In the genomic region with DNA sequence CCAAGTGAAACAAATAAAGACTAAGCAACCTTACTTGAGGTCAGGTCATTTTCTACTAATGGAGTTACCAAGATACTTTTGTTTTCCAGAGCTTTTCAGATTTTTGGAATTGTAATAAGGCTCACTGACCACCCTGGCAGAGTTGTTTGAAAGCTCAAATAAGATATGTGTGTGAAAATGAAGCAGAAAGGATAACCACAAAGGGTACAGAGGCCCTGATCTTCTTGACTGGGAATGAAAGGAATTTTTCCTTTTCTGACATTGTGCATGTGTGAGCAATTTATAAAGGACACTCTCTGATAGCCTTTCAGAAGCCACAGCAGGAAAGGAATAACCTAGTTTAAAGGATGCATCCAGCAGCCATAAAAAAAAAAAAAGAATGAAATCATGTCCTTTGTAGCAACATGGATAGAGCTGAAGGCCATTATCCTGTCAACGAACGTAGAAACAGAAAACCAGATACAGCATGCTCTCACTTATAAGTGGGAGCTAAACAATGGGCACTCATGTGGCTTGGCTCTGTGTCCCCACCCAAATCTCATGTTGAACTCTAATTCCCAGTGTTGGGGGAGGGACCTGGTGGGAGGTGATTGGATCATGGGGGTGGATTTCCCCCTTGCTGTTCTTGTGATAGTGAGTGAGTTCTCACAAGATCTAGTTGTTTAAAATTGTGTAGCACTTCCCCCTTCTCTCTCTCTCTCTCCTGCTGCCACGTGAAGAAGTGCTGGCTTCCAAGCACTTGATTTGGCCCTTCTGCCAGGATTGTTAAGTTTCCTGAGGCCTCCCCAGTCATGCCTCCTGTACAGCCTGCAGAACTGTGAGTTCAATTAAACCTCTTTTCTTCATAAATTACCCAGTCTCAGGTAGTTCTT, we compare ENCODE assay signal across 26 cellular contexts. TPM values are rescaled to one million over a fixed set of nuclear protein-coding genes. Genes with fewer than 3 reads are reported as not detected.
DNase-seq lines count a peak whose midpoint lies in the region; ATAC-seq, FAIRE-seq and TF ChIP-seq lines count a peak whose summit lies in the region.
"Had no signal": no experiment of that assay in that cellular context is flagged by ENCODE, and none has a peak within 500 bp of the region (broad histone marks: within the 10 kb centered on the region; RNA-seq: fewer than 3 reads in every experiment).

No MANE protein-coding gene starts in this region.

- no peak for TF ChIP-seq RAD21 in SK-N-SH (IDR thresholded peaks at IDR 0.05; ENCODE audit: low read length)

- TF ChIP-seq CTCF in SK-N-SH (IDR thresholded peaks at IDR 0.05): no peak
- no peak for TF ChIP-seq CTCF in mesothelial cell of epicardium (IDR thresholded peaks at IDR 0.05; ENCODE audit: unreplicated experiment)
- no peak for TF ChIP-seq CTCF in spleen (IDR thresholded peaks at IDR 0.05 in 8 of 11, conservative IDR thresholded peaks at IDR 0.05 in 3 of 11)

- no peak overlapping the region for H3K4me3 ChIP-seq in SK-N-SH (ENCODE audit: low read depth in 2 of 2, low read length in 1 of 2)
- H3K4me3 ChIP-seq in SJCRH30: no peak overlapping the region
- no peak overlapping the region for H3K4me3 ChIP-seq in spleen
- H3K4me3 ChIP-seq: MG63, psoas muscle, suprapubic skin had no signal

- WGBS in SK-N-SH (ENCODE audit: low lambda C conversion rate): 57% methylated on average over 3 of the region's 3 CpGs
- WGBS in spleen, 5 donors: 40 to 65% (median 46%) methylated on average over 3 of the region's 3 CpGs

- H3K4me3 Mint-ChIP-seq in mesothelial cell of epicardium: no peak overlapping the region
- H3K4me3 Mint-ChIP-seq in stimulated activated memory B cell treated with anti-CD40 and anti-IgM and Interleukin-4, amounts not matched to agents 10 μg/mL and 1 μg/mL and 100 μg/mL, for 72 hours: no peak overlapping the region
- H3K4me3 Mint-ChIP-seq: natural killer cell had no signal

- H3K9me3 Mint-ChIP-seq in mesothelial cell of epicardium: no peaks in the 10 kb centered on the region
- no peaks in the 10 kb centered on the region for H3K9me3 Mint-ChIP-seq in stimulated activated memory B cell treated with anti-CD40 and anti-IgM and Interleukin-4, amounts not matched to agents 10 μg/mL and 1 μg/mL and 100 μg/mL, for 72 hours
- H3K9me3 Mint-ChIP-seq: natural killer cell had no signal

- 0 out of 2 replicates have a peak, but pooled peaks cover 10% of the 10 kb centered on the region for H4K20me1 ChIP-seq in SK-N-SH (ENCODE audit: insufficient read depth)

- no peak for FAIRE-seq in H54 (lab: Jason Lieb, UNC)
- FAIRE-seq: HepG2, kidney had no signal

- H3K27me3 ChIP-seq in SK-N-SH (ENCODE audit: insufficient read depth) (no peaks in the 10 kb centered on the region), SJCRH30 (no peaks in the 10 kb centered on the region), spleen (replicated peaks in 1 of 7) (no peaks in the 10 kb centered on the region)
- H3K27me3 ChIP-seq: foreskin keratinocyte, MG63, suprapubic skin had no signal

- H3K36me3 ChIP-seq in SK-N-SH (replicated peaks in 1 of 2; ENCODE audit: control insufficient read depth in 1 of 2, insufficient read depth in 2 of 2, low read length in 1 of 2): peaks cover 0 to 4% of the 10 kb centered on the region in 2 experiments
- H3K36me3 ChIP-seq in SJCRH30: 0 out of 2 replicates have a peak, but pooled peaks cover 2% of the 10 kb centered on the region
- peaks cover 0 to 4% (median 0%) of the 10 kb centered on the region in 6 donors for H3K36me3 ChIP-seq in spleen
- H3K36me3 ChIP-seq: suprapubic skin had no signal

- H3K27ac ChIP-seq in SK-N-SH (ENCODE audit: low read depth in 2 of 2, low read length in 1 of 2) (peak overlapping the region; percentile 46 to 75; a peak in 3 of 4 replicates), SJCRH30 (peak overlapping the region; percentile 32), spleen (peak overlapping the region in 6 of 8 donors; percentile 34 to 64 (median 62))
- H3K27ac ChIP-seq: foreskin keratinocyte, psoas muscle had no signal

- POLR2A ChIA-PET in SK-N-SH (lab: Yijun Ruan, JAX): no interaction called here

- H3K27ac Mint-ChIP-seq in mesothelial cell of epicardium: peak overlapping the region; percentile 69
- no peak overlapping the region for H3K27ac Mint-ChIP-seq in stimulated activated memory B cell treated with anti-CD40 and anti-IgM and Interleukin-4, amounts not matched to agents 10 μg/mL and 1 μg/mL and 100 μg/mL, for 72 hours
- H3K27ac Mint-ChIP-seq: natural killer cell had no signal

- 0 out of 2 replicates have a peak overlapping the region, but pooled peaks have one; percentile 5 for H3K4me2 ChIP-seq in SK-N-SH

- H3K36me3 Mint-ChIP-seq in mesothelial cell of epicardium: no peaks in the 10 kb centered on the region
- H3K36me3 Mint-ChIP-seq in stimulated activated memory B cell treated with anti-CD40 and anti-IgM and Interleukin-4, amounts not matched to agents 10 μg/mL and 1 μg/mL and 100 μg/mL, for 72 hours: no peaks in the 10 kb centered on the region
- H3K36me3 Mint-ChIP-seq: natural killer cell had no signal

- TF ChIP-seq POLR2A in spleen (IDR thresholded peaks at IDR 0.05) (no peak), H54 (IDR thresholded peaks at IDR 0.05; ENCODE audit: low read depth, low read length) (no peak)

- no peak for TF ChIP-seq EP300 in SK-N-SH (IDR thresholded peaks at IDR 0.05; ENCODE audit: borderline replicate concordance in 1 of 2, low read depth in 1 of 2, low read length in 1 of 2)

- H3K27me3 Mint-ChIP-seq in mesothelial cell of epicardium (ENCODE audit: low read depth): no peaks in the 10 kb centered on the region
- no peaks in the 10 kb centered on the region for H3K27me3 Mint-ChIP-seq in stimulated activated memory B cell treated with anti-CD40 and anti-IgM and Interleukin-4, amounts not matched to agents 10 μg/mL and 1 μg/mL and 100 μg/mL, for 72 hours

- peaks cover 18% of the 10 kb centered on the region for H3K79me2 ChIP-seq in SK-N-SH (ENCODE audit: insufficient read depth)

- ATAC-seq in SK-N-SH treated with all-trans-retinoic acid at 6 μM for 48 hours: no peak; the same call in 2 of the 3 replicates
- ATAC-seq in stimulated activated memory B cell treated with anti-CD40 and anti-IgM and Interleukin-4, amounts not matched to agents 10 μg/mL and 1 μg/mL and 100 μg/mL, for 72 hours: no peak
- no peak for ATAC-seq in GM21737 (IDR thresholded peaks at IDR 0.05; ENCODE audit: unreplicated experiment)
- ATAC-seq: foreskin keratinocyte, HepG2, natural killer cell, PC-3, psoas muscle had no signal

- H3F3A ChIP-seq in SK-N-SH (replicated peaks; ENCODE audit: insufficient read depth): peaks cover 23% of the 10 kb centered on the region

- DNase-seq in SK-N-SH (no peak), SJCRH30 (no peak), mesothelial cell of epicardium (ENCODE audit: low spot score in 2 of 2, unreplicated experiment in 2 of 2) (no peak), spleen (no peak), H54 (ENCODE audit: insufficient read length, low spot score) (no peak)
- DNase-seq: activated CD4-positive, alpha-beta T cell treated with anti-CD3 and anti-CD28 coated beads, Interleukin-2, amount 50 U/mL, for 1 hour; activated CD8-positive, alpha-beta memory T cell treated with anti-CD3 and anti-CD28 coated beads, Interleukin-2, amount 50 U/mL, for 4 hours; activated effector memory CD4-positive, alpha-beta T cell treated with Interleukin-2 at 50 U/mL for 16 hours; amniotic stem cell; C1 segment of cervical spinal cord; caudate nucleus; foreskin keratinocyte; GDM1; kidney; MG63; natural killer cell; NCI-H1436; NCI-H82; PC-3; psoas muscle; T-helper 2 cell had no signal

- no peaks in the 10 kb centered on the region for H3K9me2 ChIP-seq in SK-N-SH

- no peak overlapping the region for H3K9ac ChIP-seq in SK-N-SH

- H3K9me3 ChIP-seq in SK-N-SH (no peaks in the 10 kb centered on the region), SJCRH30 (replicated peaks) (no peaks in the 10 kb centered on the region), spleen (no peaks in the 10 kb centered on the region)
- H3K9me3 ChIP-seq: MG63, psoas muscle, suprapubic skin had no signal

- CTCF ChIA-PET in SK-N-SH (lab: Yijun Ruan, JAX): interaction anchor here (1.3 to 18.9 kb wide), 4 partner anchors 35 to 294 kb away, joined by 3 to 473 read pairs (median 50); a partner anchor contains a TSS

- intact Hi-C loops in spleen (cut with DNase I; ENCODE audit: low total_unique reads): loop anchor here (5.0 to 10.0 kb wide), 3 partner anchors 138 to 222 kb away; no protein-coding TSS in a partner anchor

- H3K4me1 ChIP-seq in SK-N-SH (ENCODE audit: control insufficient read depth in 1 of 2, insufficient read depth in 2 of 2, low read depth in 1 of 2, low read length in 1 of 2): peaks cover 19 to 30% of the 10 kb centered on the region in 2 experiments
- peaks cover 41% of the 10 kb centered on the region for H3K4me1 ChIP-seq in SJCRH30
- peaks cover 9 to 83% (median 52%) of the 10 kb centered on the region in 6 donors for H3K4me1 ChIP-seq in spleen

- H3K4me1 Mint-ChIP-seq in mesothelial cell of epicardium: peaks cover 45% of the 10 kb centered on the region
- H3K4me1 Mint-ChIP-seq in stimulated activated memory B cell treated with anti-CD40 and anti-IgM and Interleukin-4, amounts not matched to agents 10 μg/mL and 1 μg/mL and 100 μg/mL, for 72 hours: peaks cover 6% of the 10 kb centered on the region
- H3K4me1 Mint-ChIP-seq: natural killer cell had no signal

- H2AFZ ChIP-seq in SK-N-SH (ENCODE audit: low read depth): 0 out of 2 replicates have a peak overlapping the region, but pooled peaks have one; percentile 27

TF ChIP-seq in SK-N-SH, 30 proteins besides CTCF, POLR2A, EP300 and RAD21:
- TF ChIP-seq RXRA (IDR thresholded peaks at IDR 0.05; ENCODE audit: borderline replicate concordance, low read depth) (no peak), TCF12 (IDR thresholded peaks at IDR 0.05) (peak; percentile 39; the same call in 1 of the 2 replicates)

TF ChIP-seq in SK-N-SH treated with all-trans-retinoic acid at 6 μM for 48 hours, 23 proteins besides CTCF, POLR2A, EP300 and RAD21 (continues in another document):
- TF ChIP-seq ZFP30 (CRISPR knock-in tag; IDR thresholded peaks at IDR 0.05) (no peak), CSDC2 (CRISPR knock-in tag; IDR thresholded peaks at IDR 0.05) (no peak), ZNF70 (CRISPR knock-in tag; IDR thresholded peaks at IDR 0.05) (no peak), TCF4 (CRISPR knock-in tag; IDR thresholded peaks at IDR 0.05; ENCODE audit: borderline replicate concordance) (no peak), SNAI2 (CRISPR knock-in tag; IDR thresholded peaks at IDR 0.05) (no peak)

RNA-seq across cellular contexts. Expression of a gene that starts 3.1 kb away (rescaled TPM):
- polyA plus RNA-seq in SK-N-SH (2012; rRNA removed): 156 and 292 TPM in 2 replicates
- polyA plus RNA-seq in SK-N-SH (2012; cell fraction: cytosol; rRNA removed): 324 and 359 TPM in 2 replicates
- polyA plus RNA-seq in SK-N-SH (2012; cell fraction: nucleus; rRNA removed): 60.3 and 116 TPM in 2 replicates
- total RNA-seq in SJCRH30 (2014; rRNA removed; shearing (Covaris generic)): 618 and 654 TPM in 2 replicates
- 241 to 259 TPM (median 251 TPM) in 3 replicates for total RNA-seq in mesothelial cell of epicardium
- 100 to 1,000 TPM; 145 to 229 (median 159) TPM for total RNA-seq in spleen
- 100 to 1,000 TPM; 167 to 269 (median 210) TPM for polyA plus RNA-seq in spleen

RNA-seq across cellular contexts. Expression of a gene that starts 35.4 kb away (rescaled TPM):
- polyA plus RNA-seq in SK-N-SH (2012; rRNA removed) (22.6 and 45.7 TPM in 2 replicates), spleen (10 to 100 TPM in 2 of 3 donors, 1 to 10 TPM in 1; 3.9 to 12.2 (median 10.7) TPM)
- 28.3 and 33.1 TPM in 2 replicates for polyA plus RNA-seq in SK-N-SH (2012; cell fraction: cytosol; rRNA removed)
- polyA plus RNA-seq in SK-N-SH (2012; cell fraction: nucleus; rRNA removed): 36.0 and 37.1 TPM in 2 replicates
- 6.3 and 7.2 TPM in 2 replicates for total RNA-seq in SJCRH30 (2014; rRNA removed; shearing (Covaris generic))
- total RNA-seq in mesothelial cell of epicardium (34.7 to 37.2 TPM (median 35.9 TPM) in 3 replicates), spleen (10 to 100 TPM; 30.1 to 92.8 (median 81.4) TPM)
